ENCODE assay signal across 11 cellular contexts in the genomic region with DNA sequence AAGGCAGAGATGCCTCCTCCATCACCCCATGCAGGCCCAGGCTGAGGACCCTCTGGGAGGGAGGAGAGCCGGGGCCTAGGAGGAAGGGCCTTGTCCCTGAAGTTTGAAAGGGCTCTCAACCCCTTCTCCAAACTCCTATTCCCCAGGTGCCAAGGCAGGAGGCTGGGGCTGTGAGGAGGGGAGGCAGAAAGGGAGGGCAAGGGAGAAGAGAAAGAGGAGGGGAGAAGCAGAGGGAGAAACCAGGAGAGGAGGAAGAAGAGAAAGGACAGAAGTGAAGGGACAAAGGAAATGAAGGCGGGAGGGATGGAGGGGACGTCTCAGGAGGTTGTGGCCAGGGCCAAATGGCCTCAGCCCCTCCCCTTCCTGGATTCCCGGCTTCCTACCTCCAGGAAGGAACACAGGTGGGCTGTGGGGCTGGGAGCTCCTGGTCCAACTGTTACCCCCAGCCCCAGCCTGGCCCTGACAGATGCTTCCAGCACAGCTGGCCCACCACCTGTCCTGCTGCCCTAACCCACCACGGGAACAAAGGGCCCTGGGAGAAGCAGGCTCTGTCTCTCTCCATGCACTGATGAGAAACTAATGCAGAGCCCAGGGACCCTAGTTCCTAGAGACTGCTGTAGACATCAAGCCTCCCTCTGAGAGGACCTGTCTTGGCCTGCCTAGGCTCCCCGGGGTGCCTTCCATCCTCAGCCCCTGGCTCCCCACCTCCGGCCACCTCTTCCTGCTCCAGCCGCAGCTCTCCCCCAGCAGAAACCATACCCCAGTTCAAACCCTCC. TPM values are rescaled to one million over a fixed set of nuclear protein-coding genes. Genes with fewer than 3 reads are reported as not detected.
A peak's percentile ranks its signal among the peaks of the same experiment; 100 is the strongest.
DNase-seq lines count a peak whose midpoint lies in the region; ATAC-seq and TF ChIP-seq lines count a peak whose summit lies in the region.
"Had no signal": no experiment of that assay in that cellular context is flagged by ENCODE, and none has a peak within 500 bp of the region (broad histone marks: within the 10 kb centered on the region; RNA-seq: fewer than 3 reads in every experiment).

No MANE protein-coding gene starts in this region.

- H2AFZ ChIP-seq in Karpas-422 (ENCODE audit: low read length) = no peak overlapping the region

- H3K79me2 ChIP-seq in Karpas-422 (ENCODE audit: low read length) = peaks cover 23% of the 10 kb centered on the region

- CTCF ChIA-PET in WTC11 (lab: Charles Lee) = interaction anchor here (1.0 to 16.7 kb wide), 8 partner anchors 12 to 99 kb away, joined by 3 to 230 read pairs (median 6); a partner anchor contains a TSS

- peaks cover 38% of the 10 kb centered on the region for H3K4me1 Mint-ChIP-seq in WTC11

- H3K36me3 ChIP-seq in skeletal muscle tissue (ENCODE audit: control insufficient read depth in 3 of 3, insufficient read depth in 3 of 3, low read length in 3 of 3) = peaks cover 6 to 15% (median 14%) of the 10 kb centered on the region in 3 donors
- H3K36me3 ChIP-seq in effector memory CD4-positive, alpha-beta T cell (ENCODE audit: control insufficient read depth, insufficient read depth, low read length) = no peaks in the 10 kb centered on the region
- H3K36me3 ChIP-seq in Karpas-422 (ENCODE audit: insufficient read depth, low read length) = peaks cover 15% of the 10 kb centered on the region

- H3K36me3 Mint-ChIP-seq in WTC11 = peaks cover 43% of the 10 kb centered on the region

- no peak overlapping the region for H3K27ac ChIP-seq in skeletal muscle tissue (ENCODE audit: low read depth, low read length)
- H3K27ac ChIP-seq in effector memory CD4-positive, alpha-beta T cell (ENCODE audit: insufficient read depth, low read length, poor library complexity, severe bottlenecking) = no peak overlapping the region
- no peak overlapping the region for H3K27ac ChIP-seq in Karpas-422 (ENCODE audit: low read length)
- H3K27ac ChIP-seq: 22Rv1 had no signal

- peak overlapping the region in 2 of 3 donors; percentile 23 to 57 for H3K9ac ChIP-seq in skeletal muscle tissue (ENCODE audit: low read depth in 1 of 3, low read length in 3 of 3)
- no peak overlapping the region for H3K9ac ChIP-seq in Karpas-422 (ENCODE audit: low read length)

- peak overlapping the region; percentile 87 for H3K27ac Mint-ChIP-seq in WTC11

- no peaks in the 10 kb centered on the region; the same call in 1 of the 2 replicates for H4K20me1 ChIP-seq in Karpas-422 (ENCODE audit: insufficient read depth, low read depth, low read length)

- H3K9me3 ChIP-seq in skeletal muscle tissue (ENCODE audit: control insufficient read depth in 3 of 3, low read length in 3 of 3) = no peaks in the 10 kb centered on the region
- no peaks in the 10 kb centered on the region for H3K9me3 ChIP-seq in effector memory CD4-positive, alpha-beta T cell (ENCODE audit: control insufficient read depth, low read length)
- no peaks in the 10 kb centered on the region for H3K9me3 ChIP-seq in Karpas-422 (ENCODE audit: low read length)
- H3K9me3 ChIP-seq: esophagus squamous epithelium had no signal

- TF ChIP-seq CTCF in WTC11 (IDR thresholded peaks at IDR 0.05) (no peak), fibroblast of the aortic adventitia (IDR thresholded peaks at IDR 0.05; ENCODE audit: insufficient read depth, low read length) (no peak)

- H3K9me3 Mint-ChIP-seq in WTC11 = peaks cover 10% of the 10 kb centered on the region

- H3K4me1 ChIP-seq in skeletal muscle tissue (ENCODE audit: control insufficient read depth in 3 of 3, insufficient read depth in 3 of 3, low read length in 3 of 3) (peaks cover 29 to 37% (median 34%) of the 10 kb centered on the region in 3 donors), Karpas-422 (ENCODE audit: low read length) (peaks cover 20% of the 10 kb centered on the region)
- H3K4me1 ChIP-seq in effector memory CD4-positive, alpha-beta T cell (ENCODE audit: control insufficient read depth, insufficient read depth, low read length, poor library complexity, severe bottlenecking) = peaks cover 10% of the 10 kb centered on the region

- H3K4me2 ChIP-seq in Karpas-422 (ENCODE audit: low read depth, low read length, poor library complexity, severe bottlenecking) = no peak overlapping the region

- no peaks in the 10 kb centered on the region for H3K9me2 ChIP-seq in Karpas-422 (replicated peaks; ENCODE audit: insufficient read depth, low read length)

- POLR2A ChIA-PET in WTC11 (lab: Charles Lee) = interaction anchor here (0.9 to 6.0 kb wide), 6 partner anchors 10 to 26 kb away, joined by 3 to 53 read pairs (median 4); a partner anchor contains a TSS

- ATAC-seq in WTC11 (no peak), GM21528 (IDR thresholded peaks at IDR 0.05; ENCODE audit: low FRiP score, unreplicated experiment) (no peak)

- H3K27me3 ChIP-seq in skeletal muscle tissue (ENCODE audit: control insufficient read depth in 3 of 3, insufficient read depth in 3 of 3, low read length in 3 of 3) (peaks cover 0 to 6% (median 0%) of the 10 kb centered on the region in 3 donors), Karpas-422 (ENCODE audit: low read length) (no peaks in the 10 kb centered on the region)
- no peaks in the 10 kb centered on the region for H3K27me3 ChIP-seq in effector memory CD4-positive, alpha-beta T cell (replicated peaks; ENCODE audit: control insufficient read depth, insufficient read depth, low read length, poor library complexity, severe bottlenecking)
- H3K27me3 ChIP-seq: esophagus squamous epithelium had no signal

- H3K4me3 ChIP-seq in fibroblast of the aortic adventitia (ENCODE audit: low read depth, low read length) = peak overlapping the region; percentile 90
- no peak overlapping the region for H3K4me3 ChIP-seq in skeletal muscle tissue (ENCODE audit: low read length in 3 of 3)
- H3K4me3 ChIP-seq in effector memory CD4-positive, alpha-beta T cell (ENCODE audit: insufficient read depth, low read depth, low read length, poor library complexity, severe bottlenecking) = no peak overlapping the region
- no peak overlapping the region for H3K4me3 ChIP-seq in Karpas-422 (ENCODE audit: low read length)
- H3K4me3 ChIP-seq: esophagus squamous epithelium had no signal

- no peaks in the 10 kb centered on the region for H3K27me3 Mint-ChIP-seq in WTC11 (ENCODE audit: low read depth)

- peak; percentile 74 for DNase-seq in DMS 273 (lab: John Stamatoyannopoulos, UW; ENCODE audit: unreplicated experiment)
- no peak for DNase-seq in DMS 273 treated with DMSO at 0.1 percent for 48 hours (lab: John Stamatoyannopoulos, UW)
- DNase-seq in WTC11 (ENCODE audit: low spot score) = no peak
- DNase-seq in fibroblast of the aortic adventitia (ENCODE audit: low read depth) = no peak
- no peak for DNase-seq in effector memory CD4-positive, alpha-beta T cell
- no peak for DNase-seq in Karpas-422
- DNase-seq: esophagus squamous epithelium, kidney glomerular epithelial cell had no signal

- peak overlapping the region; percentile 42 for H3K4me3 Mint-ChIP-seq in WTC11

TF ChIP-seq in WTC11, 78 proteins besides CTCF, POLR2A, EP300 and RAD21:
- no peak for TF ChIP-seq GABPB1 (CRISPR knock-in tag; IDR thresholded peaks at IDR 0.05)

RNA-seq across cellular contexts. Expression of a gene that starts 3.5 kb away (rescaled TPM):
- total RNA-seq in WTC11 (2021) (267 to 288 TPM (median 269 TPM) in 3 replicates), fibroblast of the aortic adventitia (ENCODE audit: low replicate concordance) (151 and 188 TPM in 2 replicates), skeletal muscle tissue (108 TPM)
- total RNA-seq in Karpas-422 (2014; rRNA removed; shearing (Covaris generic); ENCODE audit: low replicate concordance) = 29.1 and 72.7 TPM in 2 replicates

RNA-seq across cellular contexts. Expression of a gene that starts 23.3 kb away (rescaled TPM):
- 13.1 to 14.7 TPM (median 14.6 TPM) in 3 replicates for total RNA-seq in WTC11 (2021)
- total RNA-seq in fibroblast of the aortic adventitia (ENCODE audit: low replicate concordance) = 2.2 and 8.8 TPM in 2 replicates
- 0.52 TPM for total RNA-seq in skeletal muscle tissue
- total RNA-seq in Karpas-422 (2014; rRNA removed; shearing (Covaris generic); ENCODE audit: low replicate concordance) = 26.8 and 59.4 TPM in 2 replicates

RNA-seq across cellular contexts. Expression of a gene that starts 27.5 kb away (rescaled TPM):
- total RNA-seq in WTC11 (2021) = 124 to 142 TPM (median 139 TPM) in 3 replicates
- 13.7 and 91.4 TPM in 2 replicates for total RNA-seq in fibroblast of the aortic adventitia (ENCODE audit: low replicate concordance)
- total RNA-seq in skeletal muscle tissue = 44.9 TPM
- total RNA-seq in Karpas-422 (2014; rRNA removed; shearing (Covaris generic); ENCODE audit: low replicate concordance) = 53.6 and 138 TPM in 2 replicates

RNA-seq across cellular contexts. Expression of a gene that starts 39.7 kb away (rescaled TPM):
- 9.0 to 9.9 TPM (median 9.0 TPM) in 3 replicates for total RNA-seq in WTC11 (2021)
- 0.99 and 1.3 TPM in 2 replicates for total RNA-seq in fibroblast of the aortic adventitia (ENCODE audit: low replicate concordance)
- 5.7 TPM for total RNA-seq in skeletal muscle tissue
- 138 and 188 TPM in 2 replicates for total RNA-seq in Karpas-422 (2014; rRNA removed; shearing (Covaris generic); ENCODE audit: low replicate concordance)

RNA-seq across cellular contexts. Expression of a gene that starts 43.5 kb away (rescaled TPM):
- total RNA-seq in WTC11 (2021) = 60.7 to 69.2 TPM (median 61.7 TPM) in 3 replicates
- total RNA-seq in fibroblast of the aortic adventitia (ENCODE audit: low replicate concordance) = 9.3 and 15.7 TPM in 2 replicates
- total RNA-seq in skeletal muscle tissue = 12.5 TPM
- 45.5 and 79.1 TPM in 2 replicates for total RNA-seq in Karpas-422 (2014; rRNA removed; shearing (Covaris generic); ENCODE audit: low replicate concordance)
